In the genomic region with DNA sequence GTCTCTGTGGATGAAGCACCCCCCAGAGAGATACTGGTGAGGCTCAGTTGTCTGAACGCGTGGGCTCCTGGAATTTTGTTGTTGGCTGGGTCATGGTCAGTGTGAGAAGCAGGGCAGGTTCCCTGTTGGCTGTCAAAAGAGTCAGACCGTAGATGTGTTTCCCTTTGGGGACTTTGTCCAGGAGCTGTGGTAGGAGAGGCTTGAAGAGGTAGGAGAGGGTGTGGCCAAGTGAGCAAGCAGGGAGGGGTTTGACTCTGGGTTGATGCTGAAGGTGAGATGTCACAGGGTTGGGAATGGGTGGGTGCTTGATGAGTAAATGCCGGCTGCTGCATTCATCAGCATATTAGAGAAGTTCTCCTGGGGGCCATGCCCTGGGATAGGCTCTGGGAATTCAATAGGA, we compare ENCODE assay signal across 30 cellular contexts.
"Had no signal": no experiment of that assay in that cellular context is flagged by ENCODE, and none has a peak within 500 bp of the region (broad histone marks: within the 10 kb centered on the region; RNA-seq: fewer than 3 reads in every experiment).

No MANE protein-coding gene starts in this region.

- H3K27me3 Mint-ChIP-seq: activated CD4-positive, alpha-beta T cell treated with anti-CD3 and anti-CD28 coated beads, Interleukin-2, amount 10 ng/mL, durations not matched to agents 7 days and 5 days; activated naive CD8-positive, alpha-beta T cell treated with anti-CD3 and anti-CD28 coated beads for 36 hours had no signal

- H3K27ac ChIP-seq: brain microvascular endothelial cell, cardiac muscle cell, Peyer's patch, RWPE1, SJCRH30, VCaP had no signal

- H3K4me3 Mint-ChIP-seq: activated CD4-positive, alpha-beta memory T cell treated with anti-CD3 and anti-CD28 coated beads for 36 hours; activated CD4-positive, alpha-beta T cell treated with anti-CD3 and anti-CD28 coated beads, Interleukin-2, amount 10 ng/mL, durations not matched to agents 7 days and 5 days; activated naive CD4-positive, alpha-beta T cell treated with anti-CD3 and anti-CD28 coated beads, Interleukin-2, amount 10 ng/mL, durations not matched to agents 7 days and 5 days; activated naive CD8-positive, alpha-beta T cell treated with anti-CD3 and anti-CD28 coated beads for 36 hours; activated T-helper 17 cell treated with anti-CD3 and anti-CD28 coated beads, Interleukin-2, amount 50 U/mL, for 72 hours had no signal

- DNase-seq: activated CD4-positive, alpha-beta memory T cell treated with anti-CD3 and anti-CD28 coated beads for 36 hours; activated CD4-positive, alpha-beta T cell treated with anti-CD3 and anti-CD28 coated beads, Interleukin-2, amount 10 ng/mL, durations not matched to agents 7 days and 5 days; activated CD4-positive, CD25-positive, alpha-beta regulatory T cell; activated gamma-delta T cell; activated naive CD4-positive, alpha-beta T cell treated with anti-CD3 and anti-CD28 coated beads, Interleukin-2, amount 10 ng/mL, durations not matched to agents 7 days and 5 days; activated naive CD8-positive, alpha-beta T cell treated with anti-CD3 and anti-CD28 coated beads for 36 hours; activated T-cell treated with anti-CD3 and anti-CD28 coated beads for 4 hours; activated T-cell treated with anti-CD3 and anti-CD28 coated beads, Interleukin-2, amount 50 U/mL, for 48 hours; brain microvascular endothelial cell; cerebellar nuclear complex; MG63; MV-4-11; NCI-H1092 treated with DMSO at 0.1 percent for 48 hours; NCI-H1417 treated with DMSO at 0.1 percent for 48 hours; NCI-H1694; NCI-H2029; NCI-H2107; NCI-H2171 treated with DMSO at 0.1 percent for 48 hours; NCI-H345; NCI-H510A; NCI-H526 treated with DMSO at 0.1 percent for 48 hours; Peyer's patch; Right ventricle myocardium superior; SJCRH30; SK-N-SH; T-helper 1 cell had no signal

- H3K4me1 ChIP-seq: Peyer's patch, SJCRH30 had no signal

- H3K4me3 ChIP-seq: cardiac muscle cell, MG63, Peyer's patch, SJCRH30 had no signal

- H3K27ac Mint-ChIP-seq: activated CD4-positive, alpha-beta memory T cell treated with anti-CD3 and anti-CD28 coated beads for 36 hours; activated CD4-positive, alpha-beta T cell treated with anti-CD3 and anti-CD28 coated beads, Interleukin-2, amount 10 ng/mL, durations not matched to agents 7 days and 5 days; activated naive CD4-positive, alpha-beta T cell treated with anti-CD3 and anti-CD28 coated beads, Interleukin-2, amount 10 ng/mL, durations not matched to agents 7 days and 5 days; activated naive CD8-positive, alpha-beta T cell treated with anti-CD3 and anti-CD28 coated beads for 36 hours; activated T-helper 17 cell treated with anti-CD3 and anti-CD28 coated beads, Interleukin-2, amount 50 U/mL, for 72 hours had no signal

- H3K4me1 Mint-ChIP-seq: activated CD4-positive, alpha-beta T cell treated with anti-CD3 and anti-CD28 coated beads, Interleukin-2, amount 10 ng/mL, durations not matched to agents 7 days and 5 days; activated naive CD4-positive, alpha-beta T cell treated with anti-CD3 and anti-CD28 coated beads, Interleukin-2, amount 10 ng/mL, durations not matched to agents 7 days and 5 days; activated naive CD8-positive, alpha-beta T cell treated with anti-CD3 and anti-CD28 coated beads for 36 hours had no signal

- H3K27me3 ChIP-seq: brain microvascular endothelial cell, cardiac muscle cell, MG63, Peyer's patch, SJCRH30 had no signal

- ATAC-seq: activated T-helper 17 cell treated with anti-CD3 and anti-CD28 coated beads, Interleukin-2, amount 50 U/mL, for 72 hours had no signal

- H3K9me3 ChIP-seq: MG63, Peyer's patch, SJCRH30, SK-N-SH had no signal

- H3K36me3 Mint-ChIP-seq: activated CD4-positive, alpha-beta memory T cell treated with anti-CD3 and anti-CD28 coated beads for 36 hours; activated naive CD4-positive, alpha-beta T cell treated with anti-CD3 and anti-CD28 coated beads, Interleukin-2, amount 10 ng/mL, durations not matched to agents 7 days and 5 days; activated naive CD8-positive, alpha-beta T cell treated with anti-CD3 and anti-CD28 coated beads for 36 hours had no signal

- H3K36me3 ChIP-seq: brain microvascular endothelial cell, cardiac muscle cell, MG63, Peyer's patch, SJCRH30 had no signal

- H3K9me3 Mint-ChIP-seq: activated CD4-positive, alpha-beta memory T cell treated with anti-CD3 and anti-CD28 coated beads for 36 hours; activated CD4-positive, alpha-beta T cell treated with anti-CD3 and anti-CD28 coated beads, Interleukin-2, amount 10 ng/mL, durations not matched to agents 7 days and 5 days; activated naive CD4-positive, alpha-beta T cell treated with anti-CD3 and anti-CD28 coated beads, Interleukin-2, amount 10 ng/mL, durations not matched to agents 7 days and 5 days; activated naive CD8-positive, alpha-beta T cell treated with anti-CD3 and anti-CD28 coated beads for 36 hours; activated T-helper 17 cell treated with anti-CD3 and anti-CD28 coated beads, Interleukin-2, amount 50 U/mL, for 72 hours had no signal
